Comparison of ENCODE assay signal across 1 cellular context in the genomic region with DNA sequence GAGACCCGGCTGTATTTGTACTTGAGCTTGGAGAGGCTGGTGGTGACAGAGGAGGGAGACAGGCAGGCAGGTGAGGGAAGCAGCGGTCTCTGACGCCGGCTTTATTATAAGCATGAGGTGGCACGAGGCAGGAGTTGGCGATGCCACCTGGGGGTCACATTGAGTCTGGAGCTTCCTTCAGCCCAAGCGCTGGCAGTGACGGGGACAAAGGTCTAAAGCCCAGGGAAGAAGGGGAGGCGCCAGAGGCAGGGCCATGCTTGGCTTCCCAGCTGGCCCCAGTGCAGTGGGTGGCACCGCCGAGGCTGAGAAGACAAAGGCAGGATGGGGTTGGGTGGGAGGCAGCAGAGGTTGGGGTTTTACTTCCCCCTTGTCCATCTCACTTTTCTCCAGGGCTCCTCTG.
TF ChIP-seq lines count a peak whose summit lies in the region.

No MANE protein-coding gene starts in this region.

TF ChIP-seq in H1, 55 proteins besides CTCF, POLR2A, EP300 and RAD21:
- TF ChIP-seq SIN3A (conservative IDR thresholded peaks at IDR 0.05 in 1 of 2, IDR thresholded peaks at IDR 0.05 in 1 of 2; ENCODE audit: low read depth in 1 of 2, low read length in 2 of 2), result no peak
- TF ChIP-seq NANOG (IDR thresholded peaks at IDR 0.05; ENCODE audit: insufficient read depth, low read depth, low read length, poor library complexity, severe bottlenecking), result no peak
- TF ChIP-seq RBBP5 (IDR thresholded peaks at IDR 0.05; ENCODE audit: borderline replicate concordance, low read depth, low read length), result no peak
- no peak for TF ChIP-seq GABPA (IDR thresholded peaks at IDR 0.05; ENCODE audit: borderline replicate concordance, insufficient read depth, low read length)
- TF ChIP-seq SP4 (IDR thresholded peaks at IDR 0.05; ENCODE audit: low read length), result no peak
- no peak for TF ChIP-seq RNF2 (IDR thresholded peaks at IDR 0.05; ENCODE audit: borderline replicate concordance, low read depth, low read length, missing control alignments, poor library complexity, severe bottlenecking)
